Comparison of ENCODE assay signal across 21 cellular contexts in the genomic region with DNA sequence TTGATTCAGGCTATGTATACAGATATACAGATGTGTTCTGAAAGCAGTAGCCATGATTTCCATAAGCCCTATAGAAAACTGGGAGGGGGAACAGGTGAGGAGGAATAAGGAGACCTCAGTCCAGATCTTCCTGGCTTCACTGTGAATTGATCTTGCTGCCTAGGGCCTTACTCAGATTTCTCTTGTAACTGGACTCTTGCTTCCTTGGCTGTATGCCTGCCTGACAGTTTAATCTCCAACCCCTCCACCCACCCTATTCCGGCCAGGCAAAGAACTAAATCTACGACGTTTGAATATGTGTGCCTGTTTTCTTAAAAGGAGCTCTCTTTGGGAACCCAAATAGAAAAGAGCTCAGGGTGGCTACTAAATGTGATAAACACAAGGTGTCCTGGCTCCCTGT.
DNase-seq lines count a peak whose midpoint lies in the region; ATAC-seq and TF ChIP-seq lines count a peak whose summit lies in the region.
"Had no signal": no experiment of that assay in that cellular context is flagged by ENCODE, and none has a peak within 500 bp of the region (broad histone marks: within the 10 kb centered on the region; RNA-seq: fewer than 3 reads in every experiment).

No MANE protein-coding gene starts in this region.

- H3K4me1 Mint-ChIP-seq in nephron (peaks cover 77% of the 10 kb centered on the region), type B pancreatic cell (ENCODE audit: unreplicated experiment) (peaks cover 56% of the 10 kb centered on the region)
- H3K4me1 Mint-ChIP-seq: B cell had no signal

- H3K4me3 ChIP-seq in HEK293 (ENCODE audit: low read depth, low read length): no peak overlapping the region
- H3K4me3 ChIP-seq: A549, HAP-1, SJSA1 had no signal

- no peaks in the 10 kb centered on the region for H3K9me3 ChIP-seq in HEK293 (ENCODE audit: control insufficient read depth, insufficient read depth, low read depth, low read length)
- H3K9me3 ChIP-seq: A549, HAP-1, SJSA1 had no signal

- TF ChIP-seq CTCF in HEK293 (tag by site-specific recombination; IDR thresholded peaks at IDR 0.05) (no peak), nephron (IDR thresholded peaks at IDR 0.05; ENCODE audit: unreplicated experiment in 3 of 3) (no peak), type B pancreatic cell (conservative IDR thresholded peaks at IDR 0.05) (no peak)

- peaks cover 13% of the 10 kb centered on the region for H3K36me3 Mint-ChIP-seq in nephron (ENCODE audit: low read depth)
- peaks cover 9% of the 10 kb centered on the region for H3K36me3 Mint-ChIP-seq in type B pancreatic cell
- H3K36me3 Mint-ChIP-seq: CD14-positive monocyte had no signal

- peak overlapping the region; percentile 91 to 93 (median 92) for H3K27ac Mint-ChIP-seq in nephron
- peak overlapping the region; percentile 25 for H3K27ac Mint-ChIP-seq in type B pancreatic cell
- H3K27ac Mint-ChIP-seq: B cell had no signal

- H3K9me3 Mint-ChIP-seq in nephron (no peaks in the 10 kb centered on the region), type B pancreatic cell (no peaks in the 10 kb centered on the region)

- CTCF ChIA-PET in HEK293 (lab: Yijun Ruan, JAX): interaction anchor here (0.6 to 1.7 kb wide), 4 partner anchors 20 to 208 kb away, joined by 3 to 8 read pairs (median 4); no protein-coding TSS in a partner anchor

- no peaks in the 10 kb centered on the region for H3K27me3 Mint-ChIP-seq in nephron (ENCODE audit: low read depth)
- no peaks in the 10 kb centered on the region for H3K27me3 Mint-ChIP-seq in type B pancreatic cell
- H3K27me3 Mint-ChIP-seq: B cell had no signal

- H3K4me1 ChIP-seq in HEK293 (ENCODE audit: control insufficient read depth, insufficient read depth, low read length): no peaks in the 10 kb centered on the region; the same call in 1 of the 2 replicates
- H3K4me1 ChIP-seq: A549, HAP-1, SJSA1 had no signal

- POLR2A ChIA-PET in HEK293 (lab: Yijun Ruan, JAX): no interaction called here

- H3K27ac ChIP-seq in HEK293 (ENCODE audit: extremely low read depth, low read depth, low read length): no peak overlapping the region
- H3K27ac ChIP-seq: A549, SJSA1 had no signal

- DNase-seq in left colon: no peak
- no peak for DNase-seq in type B pancreatic cell (ENCODE audit: extremely low spot score, unreplicated experiment)
- DNase-seq in HT-29 (ENCODE audit: low spot score): no peak
- no peak for DNase-seq in NCI-H1092 treated with DMSO at 0.1 percent for 48 hours (lab: John Stamatoyannopoulos, UW)
- no peak for DNase-seq in left ventricle myocardium superior
- DNase-seq: EL, Karpas-422, NCI-H1417, NCI-H1694 treated with DMSO at 0.1 percent for 48 hours, NCI-H2081 treated with DMSO at 0.1 percent for 48 hours, NCI-H2171 treated with DMSO at 0.1 percent for 48 hours, NCI-H446, NCI-H526, OCI-M1 had no signal

- ATAC-seq in left colon (peak; percentile 51), left ventricle myocardium superior (no peak)
- ATAC-seq: A549 had no signal

- peak overlapping the region in 1 of 3 experiments; percentile 1 for H3K4me3 Mint-ChIP-seq in nephron
- no peak overlapping the region for H3K4me3 Mint-ChIP-seq in type B pancreatic cell
- H3K4me3 Mint-ChIP-seq: B cell, CD14-positive monocyte had no signal

- no peaks in the 10 kb centered on the region for H3K36me3 ChIP-seq in HEK293 (ENCODE audit: control insufficient read depth in 2 of 2, insufficient read depth in 1 of 2, low read length in 2 of 2)
- H3K36me3 ChIP-seq: SJSA1 had no signal

- intact Hi-C loops in left colon (cut with DNase I, micrococcal nuclease): no loop called here
- intact Hi-C loops in left ventricle myocardium superior (cut with micrococcal nuclease): no loop called here

TF ChIP-seq in HEK293, 187 proteins besides CTCF, POLR2A, EP300 and RAD21:
- TF ChIP-seq, protein P1, sequence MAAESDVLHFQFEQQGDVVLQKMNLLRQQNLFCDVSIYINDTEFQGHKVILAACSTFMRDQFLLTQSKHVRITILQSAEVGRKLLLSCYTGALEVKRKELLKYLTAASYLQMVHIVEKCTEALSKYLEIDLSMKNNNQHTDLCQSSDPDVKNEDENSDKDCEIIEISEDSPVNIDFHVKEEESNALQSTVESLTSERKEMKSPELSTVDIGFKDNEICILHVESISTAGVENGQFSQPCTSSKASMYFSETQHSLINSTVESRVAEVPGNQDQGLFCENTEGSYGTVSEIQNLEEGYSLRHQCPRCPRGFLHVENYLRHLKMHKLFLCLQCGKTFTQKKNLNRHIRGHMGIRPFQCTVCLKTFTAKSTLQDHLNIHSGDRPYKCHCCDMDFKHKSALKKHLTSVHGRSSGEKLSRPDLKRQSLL (tag by site-specific recombination; IDR thresholded peaks at IDR 0.05): no peak
- TF ChIP-seq ZNF121 (tag by site-specific recombination; IDR thresholded peaks at IDR 0.05): no peak
- peak; percentile 32; the same call in 1 of the 2 replicates for TF ChIP-seq TRIM28 (IDR thresholded peaks at IDR 0.05; ENCODE audit: borderline replicate concordance, low read length)
